ENCODE assay signal across 8 cellular contexts in the genomic region with DNA sequence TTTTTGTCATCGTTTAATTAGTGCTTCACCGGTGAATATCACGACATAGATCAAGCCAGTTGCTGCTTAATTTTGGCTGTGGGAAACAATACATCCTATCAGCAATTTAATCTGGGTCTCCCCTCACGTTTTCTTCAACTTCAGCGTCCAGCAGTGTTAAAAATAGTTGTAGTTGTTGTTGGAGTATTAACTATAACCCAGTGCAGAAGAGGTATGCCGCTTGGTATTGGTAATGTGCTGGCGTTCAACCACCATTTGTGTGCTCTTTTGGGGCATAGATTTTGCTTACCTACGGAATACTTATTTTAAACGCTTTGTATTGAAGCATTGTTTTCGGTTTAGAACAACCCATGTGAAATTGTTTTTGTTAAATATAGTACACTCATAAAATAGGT. TPM values are rescaled to one million over a fixed set of nuclear protein-coding genes. Genes with fewer than 3 reads are reported as not detected.
DNase-seq lines count a peak whose midpoint lies in the region; ATAC-seq and TF ChIP-seq lines count a peak whose summit lies in the region.

No MANE protein-coding gene starts in this region.

- H3K27ac ChIP-seq in C4-2B (peak overlapping the region; percentile 89), mammary epithelial cell (ENCODE audit: insufficient read depth, low read depth, low read length) (peak overlapping the region; percentile 28)

- H3K9me3 Mint-ChIP-seq in mesothelial cell of epicardium: no peaks in the 10 kb centered on the region

- in situ Hi-C loops in mammary epithelial cell (cut with MboI; ENCODE audit: low sequenced_read_pairs in 2 of 2): no loop called here

- no peaks in the 10 kb centered on the region for H3K4me1 ChIP-seq in mammary epithelial cell (ENCODE audit: insufficient read depth, low read length)

- H3K4me3 ChIP-seq in Jurkat, Clone E6-1 (ENCODE audit: low read length): peak overlapping the region; percentile 69
- H3K4me3 ChIP-seq in mammary epithelial cell (replicated peaks in 1 of 3; ENCODE audit: insufficient read depth in 1 of 3, low read depth in 2 of 3, low read length in 3 of 3): peak overlapping the region; percentile 72 to 88 (median 88)

- TF ChIP-seq CTCF in C4-2B (conservative IDR thresholded peaks at IDR 0.05) (no peak), mammary epithelial cell (conservative IDR thresholded peaks at IDR 0.05 in 1 of 2, IDR thresholded peaks at IDR 0.05 in 1 of 2; ENCODE audit: extremely low read depth in 1 of 2, insufficient read depth in 1 of 2, low read depth in 1 of 2, low read length in 2 of 2) (no peak), mesothelial cell of epicardium (IDR thresholded peaks at IDR 0.05; ENCODE audit: unreplicated experiment) (no peak), omental fat pad (IDR thresholded peaks at IDR 0.05) (no peak)

- dilution Hi-C loops in mammary epithelial cell (cut with HindIII; ENCODE audit: low sequenced_read_pairs): no loop called here

- no peaks in the 10 kb centered on the region for H4K20me1 ChIP-seq in mammary epithelial cell (ENCODE audit: insufficient read depth, low read length)

- ATAC-seq in omental fat pad (ENCODE audit: low FRiP score): no peak
- no peak for ATAC-seq in HG02884 (IDR thresholded peaks at IDR 0.05; ENCODE audit: unreplicated experiment)
- ATAC-seq in HG02840 (IDR thresholded peaks at IDR 0.05; ENCODE audit: low FRiP score, unreplicated experiment): no peak

- H3K27ac Mint-ChIP-seq in mesothelial cell of epicardium: peak overlapping the region; percentile 89

- H3K36me3 Mint-ChIP-seq in mesothelial cell of epicardium: no peaks in the 10 kb centered on the region

- CTCF ChIA-PET in mammary epithelial cell (lab: Charles Lee; ENCODE audit: low non-redundant PET): no interaction called here

- peaks cover 47% of the 10 kb centered on the region for H3K4me1 Mint-ChIP-seq in mesothelial cell of epicardium

- peaks cover 56% of the 10 kb centered on the region for H3K79me2 ChIP-seq in mammary epithelial cell (ENCODE audit: insufficient read depth, low read length)

- WGBS in mammary epithelial cell (ENCODE audit: low coverage, missing lambda C conversion rate): 0% methylated on average over 10 of the region's 10 CpGs

- no peaks in the 10 kb centered on the region for H3K27me3 ChIP-seq in mammary epithelial cell (ENCODE audit: insufficient read depth, low read length)

- intact Hi-C loops in mammary epithelial cell (cut with micrococcal nuclease): loop anchor here (2.0 to 10.0 kb wide), 5 partner anchors 39 to 801 kb away; no protein-coding TSS in a partner anchor

- H3K9ac ChIP-seq in mammary epithelial cell (ENCODE audit: insufficient read depth, low read length): peak overlapping the region; percentile 53

- no TSS peak for BruUV-seq in mammary epithelial cell (replicated peaks; lab: Mats Ljungman, UMichigan)

- DNase-seq in Jurkat, Clone E6-1 (ENCODE audit: low read depth, low spot score): no peak
- peak; percentile 23 for DNase-seq in mammary epithelial cell
- no peak for DNase-seq in mesothelial cell of epicardium (ENCODE audit: low spot score in 2 of 2, unreplicated experiment in 2 of 2)
- no peak for DNase-seq in omental fat pad (ENCODE audit: low spot score)
- DNase-seq in NK-92 treated with Interleukin-12 subunit alpha and Interleukin-12 subunit beta, amount 100 ng/mL, for 24 hours (lab: John Stamatoyannopoulos, UW): no peak

- H2AFZ ChIP-seq in mammary epithelial cell (ENCODE audit: low read depth, low read length): peak overlapping the region; percentile 4

- H3K27me3 Mint-ChIP-seq in mesothelial cell of epicardium (ENCODE audit: low read depth): peaks cover 1% of the 10 kb centered on the region

- peak overlapping the region; percentile 86 for H3K4me2 ChIP-seq in mammary epithelial cell (ENCODE audit: insufficient read depth, low read depth, low read length)

- H3K36me3 ChIP-seq in mammary epithelial cell (ENCODE audit: insufficient read depth, low read length): no peaks in the 10 kb centered on the region

- H3K4me3 Mint-ChIP-seq in mesothelial cell of epicardium: peak overlapping the region; percentile 97

- no peaks in the 10 kb centered on the region for H3K9me3 ChIP-seq in mammary epithelial cell (replicated peaks; ENCODE audit: insufficient read depth, low read length)

RNA-seq across cellular contexts. Expression of a gene that starts 0.8 kb away (rescaled TPM):
- polyA plus RNA-seq in Jurkat, Clone E6-1 (2012; ENCODE audit: insufficient read depth, insufficient read length): 0.80 TPM
- 10 to 100 TPM; 12.9 to 26.0 TPM for total RNA-seq in mammary epithelial cell
- polyA plus RNA-seq in mammary epithelial cell: 3.6 TPM
- polyA minus RNA-seq in mammary epithelial cell: 9.3 TPM
- total RNA-seq in mesothelial cell of epicardium: 29.7 to 33.3 TPM (median 31.3 TPM) in 3 replicates
- 10 to 100 TPM; 15.9 to 31.5 (median 19.2) TPM for total RNA-seq in omental fat pad
